ENCODE assay signal across 1 cellular context in the genomic region with DNA sequence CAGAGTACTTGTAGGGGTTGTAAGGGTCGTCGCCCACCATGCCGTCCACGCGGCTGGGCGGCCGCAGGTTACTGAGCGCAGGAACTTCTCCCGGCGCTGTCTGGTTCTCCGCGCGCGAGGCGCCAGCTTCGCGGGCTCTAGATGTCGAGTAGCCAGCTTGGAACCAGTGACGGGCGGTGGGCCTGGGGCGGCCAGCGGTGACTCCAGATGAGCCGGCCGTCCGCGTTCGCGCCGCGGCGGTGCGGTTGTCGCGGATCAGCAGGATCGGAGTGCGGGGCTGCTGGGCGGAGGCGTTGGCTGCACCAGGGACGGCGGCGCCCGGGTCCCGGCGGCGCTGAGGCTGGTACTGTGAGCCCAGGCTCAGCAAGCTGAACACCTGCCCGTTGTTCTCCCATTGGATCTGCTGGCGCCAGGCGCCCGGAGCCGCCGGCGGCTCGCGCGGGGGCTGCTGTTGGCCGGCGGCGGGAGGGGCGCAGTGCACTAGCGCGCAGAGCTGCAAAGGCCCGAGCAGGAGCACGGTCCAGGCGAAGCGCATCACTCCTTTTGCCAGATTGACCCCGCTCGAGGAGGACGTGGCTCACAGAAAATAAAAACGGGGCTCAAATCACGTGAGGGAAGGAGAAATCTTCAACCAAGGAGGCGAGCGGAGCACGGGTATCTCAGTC.
TF ChIP-seq lines count a peak whose summit lies in the region.

No MANE protein-coding gene starts in this region.

TF ChIP-seq in HepG2, 621 proteins besides CTCF, POLR2A, EP300 and RAD21 (continued from another document and continues in another):
- TF ChIP-seq, protein P1, sequence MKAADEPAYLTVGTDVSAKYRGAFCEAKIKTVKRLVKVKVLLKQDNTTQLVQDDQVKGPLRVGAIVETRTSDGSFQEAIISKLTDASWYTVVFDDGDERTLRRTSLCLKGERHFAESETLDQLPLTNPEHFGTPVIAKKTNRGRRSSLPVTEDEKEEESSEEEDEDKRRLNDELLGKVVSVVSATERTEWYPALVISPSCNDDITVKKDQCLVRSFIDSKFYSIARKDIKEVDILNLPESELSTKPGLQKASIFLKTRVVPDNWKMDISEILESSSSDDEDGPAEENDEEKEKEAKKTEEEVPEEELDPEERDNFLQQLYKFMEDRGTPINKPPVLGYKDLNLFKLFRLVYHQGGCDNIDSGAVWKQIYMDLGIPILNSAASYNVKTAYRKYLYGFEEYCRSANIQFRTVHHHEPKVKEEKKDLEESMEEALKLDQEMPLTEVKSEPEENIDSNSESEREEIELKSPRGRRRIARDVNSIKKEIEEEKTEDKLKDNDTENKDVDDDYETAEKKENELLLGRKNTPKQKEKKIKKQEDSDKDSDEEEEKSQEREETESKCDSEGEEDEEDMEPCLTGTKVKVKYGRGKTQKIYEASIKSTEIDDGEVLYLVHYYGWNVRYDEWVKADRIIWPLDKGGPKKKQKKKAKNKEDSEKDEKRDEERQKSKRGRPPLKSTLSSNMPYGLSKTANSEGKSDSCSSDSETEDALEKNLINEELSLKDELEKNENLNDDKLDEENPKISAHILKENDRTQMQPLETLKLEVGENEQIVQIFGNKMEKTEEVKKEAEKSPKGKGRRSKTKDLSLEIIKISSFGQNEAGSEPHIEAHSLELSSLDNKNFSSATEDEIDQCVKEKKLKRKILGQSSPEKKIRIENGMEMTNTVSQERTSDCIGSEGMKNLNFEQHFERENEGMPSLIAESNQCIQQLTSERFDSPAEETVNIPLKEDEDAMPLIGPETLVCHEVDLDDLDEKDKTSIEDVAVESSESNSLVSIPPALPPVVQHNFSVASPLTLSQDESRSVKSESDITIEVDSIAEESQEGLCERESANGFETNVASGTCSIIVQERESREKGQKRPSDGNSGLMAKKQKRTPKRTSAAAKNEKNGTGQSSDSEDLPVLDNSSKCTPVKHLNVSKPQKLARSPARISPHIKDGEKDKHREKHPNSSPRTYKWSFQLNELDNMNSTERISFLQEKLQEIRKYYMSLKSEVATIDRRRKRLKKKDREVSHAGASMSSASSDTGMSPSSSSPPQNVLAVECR (CRISPR knock-in tag; IDR thresholded peaks at IDR 0.05; ENCODE audit: borderline replicate concordance) = peak; percentile 36; the same call in 1 of the 2 replicates
- TF ChIP-seq SATB2 (CRISPR knock-in tag; IDR thresholded peaks at IDR 0.05) (no peak), PRMT3 (CRISPR knock-in tag; IDR thresholded peaks at IDR 0.05; ENCODE audit: borderline replicate concordance, low read depth) (0 out of 2 replicates have a peak, but pooled peaks have one; percentile 59), POGK (CRISPR knock-in tag; conservative IDR thresholded peaks at IDR 0.05) (0 out of 2 replicates have a peak, but pooled peaks have one; percentile 33), ZNF761 (CRISPR knock-in tag; conservative IDR thresholded peaks at IDR 0.05) (peak; percentile 87; the same call in 1 of the 2 replicates), ZSCAN22 (CRISPR knock-in tag; IDR thresholded peaks at IDR 0.05) (0 out of 2 replicates have a peak, but pooled peaks have one; percentile 24), ZFP37 (CRISPR knock-in tag; IDR thresholded peaks at IDR 0.05; ENCODE audit: borderline replicate concordance) (no peak), NFIB (CRISPR knock-in tag; IDR thresholded peaks at IDR 0.05; ENCODE audit: borderline replicate concordance) (no peak), ZBTB7B (CRISPR knock-in tag; IDR thresholded peaks at IDR 0.05) (0 out of 2 replicates have a peak, but pooled peaks have one; percentile 20), PAX8 (CRISPR knock-in tag; IDR thresholded peaks at IDR 0.05; ENCODE audit: borderline replicate concordance) (no peak; the same call in 1 of the 2 replicates), SIN3A (IDR thresholded peaks at IDR 0.05; ENCODE audit: borderline replicate concordance, low read depth, low read length) (peak; percentile 8; the same call in 1 of the 2 replicates), GLI4 (CRISPR knock-in tag; IDR thresholded peaks at IDR 0.05; ENCODE audit: borderline replicate concordance) (0 out of 2 replicates have a peak, but pooled peaks have one; percentile 62), NKX3-1 (CRISPR knock-in tag; IDR thresholded peaks at IDR 0.05) (0 out of 2 replicates have a peak, but pooled peaks have one; percentile 9), KLF16 (CRISPR knock-in tag; IDR thresholded peaks at IDR 0.05) (0 out of 4 replicates have a peak, but pooled peaks of 1 of the 2 experiments have one; percentile 3), RBFOX2 (IDR thresholded peaks at IDR 0.05; ENCODE audit: low read depth, low read length) (peak; percentile 80), KDM2A (CRISPR knock-in tag; IDR thresholded peaks at IDR 0.05; ENCODE audit: borderline replicate concordance, low read depth) (peak; percentile 22), RELA (CRISPR knock-in tag; IDR thresholded peaks at IDR 0.05) (no peak), HOXA3 (CRISPR knock-in tag; IDR thresholded peaks at IDR 0.05) (no peak; the same call in 1 of the 2 replicates), HNF4A (CRISPR knock-in tag; IDR thresholded peaks at IDR 0.05) (no peak), ZNF430 (CRISPR knock-in tag; IDR thresholded peaks at IDR 0.05) (peak; percentile 65; the same call in 1 of the 2 replicates), ZNF775 (CRISPR knock-in tag; IDR thresholded peaks at IDR 0.05; ENCODE audit: borderline replicate concordance) (peak; percentile 78; the same call in 1 of the 2 replicates), ZNF790 (CRISPR knock-in tag; IDR thresholded peaks at IDR 0.05; ENCODE audit: borderline replicate concordance) (no peak), SKIL (CRISPR knock-in tag; IDR thresholded peaks at IDR 0.05; ENCODE audit: borderline replicate concordance) (no peak), SPEN (CRISPR knock-in tag; IDR thresholded peaks at IDR 0.05; ENCODE audit: low read depth) (0 out of 2 replicates have a peak, but pooled peaks have one; percentile 8), MEIS1 (CRISPR knock-in tag; IDR thresholded peaks at IDR 0.05; ENCODE audit: borderline replicate concordance) (peak; percentile 20; the same call in 1 of the 2 replicates), ZNF234 (CRISPR knock-in tag; conservative IDR thresholded peaks at IDR 0.05) (peak; percentile 81; the same call in 1 of the 2 replicates), SMAD1 (CRISPR knock-in tag; IDR thresholded peaks at IDR 0.05; ENCODE audit: borderline replicate concordance, low read depth) (no peak), REST (IDR thresholded peaks at IDR 0.05; ENCODE audit: borderline replicate concordance in 1 of 2, low read depth in 1 of 2, low read length in 2 of 2) (no peak), ZNF138 (CRISPR knock-in tag; IDR thresholded peaks at IDR 0.05; ENCODE audit: low read depth) (no peak), E2F2 (CRISPR knock-in tag; IDR thresholded peaks at IDR 0.05; ENCODE audit: borderline replicate concordance) (no peak)
- TF ChIP-seq, protein P2, sequence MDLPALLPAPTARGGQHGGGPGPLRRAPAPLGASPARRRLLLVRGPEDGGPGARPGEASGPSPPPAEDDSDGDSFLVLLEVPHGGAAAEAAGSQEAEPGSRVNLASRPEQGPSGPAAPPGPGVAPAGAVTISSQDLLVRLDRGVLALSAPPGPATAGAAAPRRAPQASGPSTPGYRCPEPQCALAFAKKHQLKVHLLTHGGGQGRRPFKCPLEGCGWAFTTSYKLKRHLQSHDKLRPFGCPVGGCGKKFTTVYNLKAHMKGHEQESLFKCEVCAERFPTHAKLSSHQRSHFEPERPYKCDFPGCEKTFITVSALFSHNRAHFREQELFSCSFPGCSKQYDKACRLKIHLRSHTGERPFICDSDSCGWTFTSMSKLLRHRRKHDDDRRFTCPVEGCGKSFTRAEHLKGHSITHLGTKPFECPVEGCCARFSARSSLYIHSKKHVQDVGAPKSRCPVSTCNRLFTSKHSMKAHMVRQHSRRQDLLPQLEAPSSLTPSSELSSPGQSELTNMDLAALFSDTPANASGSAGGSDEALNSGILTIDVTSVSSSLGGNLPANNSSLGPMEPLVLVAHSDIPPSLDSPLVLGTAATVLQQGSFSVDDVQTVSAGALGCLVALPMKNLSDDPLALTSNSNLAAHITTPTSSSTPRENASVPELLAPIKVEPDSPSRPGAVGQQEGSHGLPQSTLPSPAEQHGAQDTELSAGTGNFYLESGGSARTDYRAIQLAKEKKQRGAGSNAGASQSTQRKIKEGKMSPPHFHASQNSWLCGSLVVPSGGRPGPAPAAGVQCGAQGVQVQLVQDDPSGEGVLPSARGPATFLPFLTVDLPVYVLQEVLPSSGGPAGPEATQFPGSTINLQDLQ (CRISPR knock-in tag; IDR thresholded peaks at IDR 0.05) = peak; percentile 24; the same call in 1 of the 2 replicates
- TF ChIP-seq, protein P3, sequence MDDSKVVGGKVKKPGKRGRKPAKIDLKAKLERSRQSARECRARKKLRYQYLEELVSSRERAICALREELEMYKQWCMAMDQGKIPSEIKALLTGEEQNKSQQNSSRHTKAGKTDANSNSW (CRISPR knock-in tag; IDR thresholded peaks at IDR 0.05; ENCODE audit: borderline replicate concordance) = peak; percentile 87; the same call in 1 of the 2 replicates
- TF ChIP-seq, protein P4, sequence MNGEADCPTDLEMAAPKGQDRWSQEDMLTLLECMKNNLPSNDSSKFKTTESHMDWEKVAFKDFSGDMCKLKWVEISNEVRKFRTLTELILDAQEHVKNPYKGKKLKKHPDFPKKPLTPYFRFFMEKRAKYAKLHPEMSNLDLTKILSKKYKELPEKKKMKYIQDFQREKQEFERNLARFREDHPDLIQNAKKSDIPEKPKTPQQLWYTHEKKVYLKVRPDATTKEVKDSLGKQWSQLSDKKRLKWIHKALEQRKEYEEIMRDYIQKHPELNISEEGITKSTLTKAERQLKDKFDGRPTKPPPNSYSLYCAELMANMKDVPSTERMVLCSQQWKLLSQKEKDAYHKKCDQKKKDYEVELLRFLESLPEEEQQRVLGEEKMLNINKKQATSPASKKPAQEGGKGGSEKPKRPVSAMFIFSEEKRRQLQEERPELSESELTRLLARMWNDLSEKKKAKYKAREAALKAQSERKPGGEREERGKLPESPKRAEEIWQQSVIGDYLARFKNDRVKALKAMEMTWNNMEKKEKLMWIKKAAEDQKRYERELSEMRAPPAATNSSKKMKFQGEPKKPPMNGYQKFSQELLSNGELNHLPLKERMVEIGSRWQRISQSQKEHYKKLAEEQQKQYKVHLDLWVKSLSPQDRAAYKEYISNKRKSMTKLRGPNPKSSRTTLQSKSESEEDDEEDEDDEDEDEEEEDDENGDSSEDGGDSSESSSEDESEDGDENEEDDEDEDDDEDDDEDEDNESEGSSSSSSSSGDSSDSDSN (CRISPR knock-in tag; IDR thresholded peaks at IDR 0.05) = peak; percentile 66
